9 cellular contexts compared by ENCODE assay signal in genomic region chr19:49560358-49560900, GRCh38. TPM values are rescaled to one million over a fixed set of nuclear protein-coding genes. Genes with fewer than 3 reads are reported as not detected.
A peak's percentile ranks its signal among the peaks of the same experiment; 100 is the strongest.
DNase-seq lines count a peak whose midpoint lies in the region; ATAC-seq lines count a peak whose summit lies in the region.
"Had no signal": no experiment of that assay in that cellular context is flagged by ENCODE, and none has a peak within 500 bp of the region (broad histone marks: within the 10 kb centered on the region; RNA-seq: fewer than 3 reads in every experiment).

No MANE protein-coding gene starts in this region.

- H3K4me3 ChIP-seq in muscle layer of duodenum (ENCODE audit: low read depth in 1 of 2, low read length in 2 of 2), result no peak overlapping the region

- H3K36me3 ChIP-seq in muscle layer of duodenum (ENCODE audit: control insufficient read depth in 1 of 2, insufficient read depth in 2 of 2, low read length in 2 of 2), result peaks cover 22 to 40% of the 10 kb centered on the region in 2 donors

- H3K27ac Mint-ChIP-seq in activated CD4-positive, alpha-beta T cell treated with anti-CD3 and anti-CD28 coated beads for 36 hours, result peak overlapping the region; percentile 94

- H3K9me3 ChIP-seq in muscle layer of duodenum (ENCODE audit: control insufficient read depth in 1 of 2, low read length in 2 of 2), result no peaks in the 10 kb centered on the region

- peaks cover 59% of the 10 kb centered on the region for H3K36me3 Mint-ChIP-seq in activated CD4-positive, alpha-beta T cell treated with anti-CD3 and anti-CD28 coated beads for 36 hours (ENCODE audit: low read depth)

- peak; percentile 57 for DNase-seq in activated CD4-positive, alpha-beta T cell treated with anti-CD3 and anti-CD28 coated beads for 36 hours
- DNase-seq in activated CD4-positive, alpha-beta T cell treated with anti-CD3 and anti-CD28 coated beads, Interleukin-2, amount 50 U/mL, for 48 hours, result no peak
- DNase-seq in anterior cingulate cortex (lab: John Stamatoyannopoulos, UW), result peak in 37 of 58 donors; percentile 5 to 69 (median 36)
- DNase-seq in SKM-1 (lab: John Stamatoyannopoulos, UW; ENCODE audit: unreplicated experiment), result no peak
- DNase-seq in DMS79 (lab: John Stamatoyannopoulos, UW), result no peak
- DNase-seq: 8988T had no signal

- intact Hi-C loops in activated CD4-positive, alpha-beta T cell treated with anti-CD3 and anti-CD28 coated beads for 36 hours (cut with DNase I, micrococcal nuclease), result loop anchor here in 1 of 2 experiments (10.0 kb wide), 1 partner anchor 686 kb away; the partner anchor contains the start of gene PPP1R15A

- no peaks in the 10 kb centered on the region for H3K27me3 ChIP-seq in muscle layer of duodenum (ENCODE audit: low read depth, low read length)

- ATAC-seq in activated CD4-positive, alpha-beta T cell treated with anti-CD3 and anti-CD28 coated beads for 36 hours, result peak; percentile 3
- ATAC-seq in GM19455 (IDR thresholded peaks at IDR 0.05; ENCODE audit: unreplicated experiment), result no peak

- peaks cover 84% of the 10 kb centered on the region for H3K4me1 Mint-ChIP-seq in activated CD4-positive, alpha-beta T cell treated with anti-CD3 and anti-CD28 coated beads for 36 hours

- peak overlapping the region; percentile 74 for H3K4me3 Mint-ChIP-seq in activated CD4-positive, alpha-beta T cell treated with anti-CD3 and anti-CD28 coated beads for 36 hours

- peaks cover 12 to 15% of the 10 kb centered on the region in 2 donors for H3K4me1 ChIP-seq in muscle layer of duodenum (ENCODE audit: control insufficient read depth in 1 of 2, insufficient read depth in 2 of 2, low read length in 2 of 2)

- peak overlapping the region; percentile 54 for H3K27ac ChIP-seq in muscle layer of duodenum (ENCODE audit: low read length)
- H3K27ac ChIP-seq in temporal lobe (ENCODE audit: low read depth, low read length), result peak overlapping the region; percentile 83

- H3K27me3 Mint-ChIP-seq in activated CD4-positive, alpha-beta T cell treated with anti-CD3 and anti-CD28 coated beads for 36 hours, result no peaks in the 10 kb centered on the region

- no peaks in the 10 kb centered on the region for H3K9me3 Mint-ChIP-seq in activated CD4-positive, alpha-beta T cell treated with anti-CD3 and anti-CD28 coated beads for 36 hours (ENCODE audit: low read depth)

- POLR2A ChIA-PET in activated CD4-positive, alpha-beta T cell treated with anti-CD3 and anti-CD28 coated beads for 36 hours (lab: Charles Lee), result interaction anchor here (0.5 to 0.6 kb wide), 3 partner anchors 14 to 52 kb away, joined by 3 to 4 read pairs (median 3); no protein-coding TSS in a partner anchor

- CTCF ChIA-PET in activated CD4-positive, alpha-beta T cell treated with anti-CD3 and anti-CD28 coated beads for 36 hours (lab: Charles Lee), result interaction anchor here (0.5 to 12.0 kb wide), 5 partner anchors 10 to 112 kb away, joined by 3 to 161 read pairs (median 3); no protein-coding TSS in a partner anchor

RNA-seq across cellular contexts. Expression of gene NOSIP, which starts 19.9 kb away (rescaled TPM):
- 10 to 100 TPM; 71.4 to 73.1 TPM for total RNA-seq in activated CD4-positive, alpha-beta T cell treated with anti-CD3 and anti-CD28 coated beads for 36 hours
- total RNA-seq in temporal lobe, result 21.4 TPM

RNA-seq across cellular contexts. Expression of gene PRRG2, which starts 20.7 kb away (rescaled TPM):
- total RNA-seq in activated CD4-positive, alpha-beta T cell treated with anti-CD3 and anti-CD28 coated beads for 36 hours, result 1 to 10 TPM in 1 of 2 experiments, under 1 TPM in 1; 0.81 to 1.6 TPM
- 0.25 TPM for total RNA-seq in temporal lobe

RNA-seq across cellular contexts. Expression of gene PRR12, which starts 30.6 kb away (rescaled TPM):
- total RNA-seq in activated CD4-positive, alpha-beta T cell treated with anti-CD3 and anti-CD28 coated beads for 36 hours, result 10 to 100 TPM; 21.0 to 22.7 TPM
- 7.9 TPM for total RNA-seq in temporal lobe

RNA-seq across cellular contexts. Expression of gene RCN3, which starts 32.6 kb away (rescaled TPM):
- total RNA-seq in activated CD4-positive, alpha-beta T cell treated with anti-CD3 and anti-CD28 coated beads for 36 hours, result 10 to 100 TPM; 10.9 to 13.5 TPM
- total RNA-seq in temporal lobe, result 2.5 TPM

RNA-seq across cellular contexts. Expression of gene FCGRT, which starts 48.0 kb away (rescaled TPM):
- total RNA-seq in activated CD4-positive, alpha-beta T cell treated with anti-CD3 and anti-CD28 coated beads for 36 hours, result 10 to 100 TPM; 16.3 to 18.1 TPM
- 16.2 TPM for total RNA-seq in temporal lobe

Comparison
In these comparisons a context has a peak if more than half of its experiments do, and no peak if none do; other contexts are left out.
1. DNase-seq: peak in activated CD4-positive, alpha-beta T cell treated with anti-CD3 and anti-CD28 coated beads for 36 hours (single experiment) and anterior cingulate cortex (37 of 58); none in activated CD4-positive, alpha-beta T cell treated with anti-CD3 and anti-CD28 coated beads, Interleukin-2, amount 50 U/mL, for 48 hours (0 of 2), SKM-1 (single experiment) and DMS79 (single experiment).